Comparison of ENCODE assay signal across 19 cellular contexts in the genomic region with DNA sequence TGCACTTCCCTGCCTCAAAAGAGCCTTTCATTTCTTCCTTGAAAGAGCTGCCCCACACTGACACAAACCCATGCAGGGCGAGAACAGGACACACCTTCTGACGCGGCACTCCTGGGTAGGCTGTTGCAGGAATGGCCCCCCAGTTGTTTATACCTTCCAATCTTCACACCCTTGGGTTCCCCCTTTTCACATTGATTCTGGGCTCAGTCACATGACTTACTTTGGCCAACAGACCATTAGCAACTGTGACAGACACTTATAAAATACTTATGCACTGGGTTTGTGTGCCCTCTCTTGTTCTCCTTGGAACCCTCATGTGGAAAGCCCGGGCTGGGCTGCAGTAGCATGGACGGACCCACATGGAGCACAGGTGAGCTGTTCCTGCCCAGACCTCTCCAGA.
DNase-seq lines count a peak whose midpoint lies in the region; ATAC-seq, FAIRE-seq and TF ChIP-seq lines count a peak whose summit lies in the region.
"Had no signal": no experiment of that assay in that cellular context is flagged by ENCODE, and none has a peak within 500 bp of the region (broad histone marks: within the 10 kb centered on the region; RNA-seq: fewer than 3 reads in every experiment).

No MANE protein-coding gene starts in this region.

- no peaks in the 10 kb centered on the region for H3K9me3 ChIP-seq in CD4-positive, alpha-beta T cell (ENCODE audit: control insufficient read depth, low read length)
- no peaks in the 10 kb centered on the region for H3K9me3 ChIP-seq in K562 (replicated peaks; ENCODE audit: control insufficient read depth, insufficient read depth, low read depth, low read length)
- H3K9me3 ChIP-seq: Caco-2, heart right ventricle, transverse colon had no signal

- H3K4me3 Mint-ChIP-seq in CD14-positive monocyte = no peak overlapping the region
- no peak overlapping the region for H3K4me3 Mint-ChIP-seq in CD4-positive, alpha-beta T cell
- peak overlapping the region; percentile 25 for H3K4me3 Mint-ChIP-seq in T-helper 1 cell treated with Interleukin-12 subunit alpha and Interleukin-12 subunit beta and Interleukin-4 antibody, amounts not matched to agents 30 μg/mL and 1 μg/mL, for 36 hours
- no peak overlapping the region for H3K4me3 Mint-ChIP-seq in Calu3 (ENCODE audit: low read depth, unreplicated experiment)
- H3K4me3 Mint-ChIP-seq: GM23338, memory B cell had no signal

- H3K27ac Mint-ChIP-seq in CD14-positive monocyte = peak overlapping the region; percentile 32 to 87 (median 79)
- peak overlapping the region; percentile 43 for H3K27ac Mint-ChIP-seq in CD4-positive, alpha-beta T cell
- H3K27ac Mint-ChIP-seq in T-helper 1 cell treated with Interleukin-12 subunit alpha and Interleukin-12 subunit beta and Interleukin-4 antibody, amounts not matched to agents 30 μg/mL and 1 μg/mL, for 36 hours = peak overlapping the region; percentile 86
- H3K27ac Mint-ChIP-seq in Calu3 (ENCODE audit: unreplicated experiment) = no peak overlapping the region
- H3K27ac Mint-ChIP-seq: GM23338, memory B cell had no signal

- POLR2A ChIA-PET in CD4-positive, alpha-beta T cell (lab: Charles Lee) = interaction anchor here (0.9 to 1.6 kb wide), 3 partner anchors 11 to 44 kb away, joined by 3 to 5 read pairs (median 5); no protein-coding TSS in a partner anchor
- POLR2A ChIA-PET in K562 (lab: Yijun Ruan, JAX) = interaction anchor here (1.0 to 1.2 kb wide), 2 partner anchors 9 to 15 kb away, joined by 3 read pairs; no protein-coding TSS in a partner anchor

- peaks cover 40% of the 10 kb centered on the region for H4K20me1 ChIP-seq in K562 (replicated peaks; ENCODE audit: control insufficient read depth, insufficient read depth, low read length)

- intact Hi-C loops in CD14-positive monocyte (cut with micrococcal nuclease) (loop anchor here (5.0 to 10.0 kb wide), 3 partner anchors 67 to 133 kb away; a partner anchor contains a TSS), K562 (cut with micrococcal nuclease) (no loop called here), Calu3 (cut with micrococcal nuclease; ENCODE audit: unreplicated experiment) (no loop called here)
- intact Hi-C loops in CD4-positive, alpha-beta T cell (cut with DNase I, micrococcal nuclease) = loop anchor here in 1 of 2 experiments (5.0 kb wide), 1 partner anchor 70 kb away; a partner anchor contains a TSS

- H3K36me3 Mint-ChIP-seq in CD14-positive monocyte (peaks cover 10 to 13% of the 10 kb centered on the region in 2 donors), Calu3 (ENCODE audit: insufficient read depth, unreplicated experiment) (peaks cover 17% of the 10 kb centered on the region)
- H3K36me3 Mint-ChIP-seq in CD4-positive, alpha-beta T cell (ENCODE audit: low read depth) = no peaks in the 10 kb centered on the region
- H3K36me3 Mint-ChIP-seq in T-helper 1 cell treated with Interleukin-12 subunit alpha and Interleukin-12 subunit beta and Interleukin-4 antibody, amounts not matched to agents 30 μg/mL and 1 μg/mL, for 36 hours (ENCODE audit: low read depth) = peaks cover 15% of the 10 kb centered on the region
- H3K36me3 Mint-ChIP-seq: memory B cell had no signal

- in situ Hi-C loops in K562 (cut with MboI) = no loop called here

- no peaks in the 10 kb centered on the region for H3K79me2 ChIP-seq in K562 (ENCODE audit: control insufficient read depth, insufficient read depth, low read length)

- no peak overlapping the region for H3K9ac ChIP-seq in K562 (ENCODE audit: insufficient read depth in 1 of 2, low read depth in 2 of 2, low read length in 2 of 2)

- no peak for TF ChIP-seq EP300 in K562 (IDR thresholded peaks at IDR 0.05; ENCODE audit: low read length)

- no peak overlapping the region for H2AFZ ChIP-seq in K562 (ENCODE audit: low read depth, low read length)
- H2AFZ ChIP-seq: GM23338 had no signal

- H3K9me1 ChIP-seq in K562 (ENCODE audit: control insufficient read depth, insufficient read depth, low read length) = no peaks in the 10 kb centered on the region

- H3K4me1 ChIP-seq in K562 (replicated peaks in 1 of 2; ENCODE audit: control insufficient read depth in 2 of 2, insufficient read depth in 2 of 2, low read length in 2 of 2) = no peaks in the 10 kb centered on the region; a peak in 1 of 5 replicates

- H3K27me3 Mint-ChIP-seq in CD14-positive monocyte (ENCODE audit: low read depth in 3 of 3) (no peaks in the 10 kb centered on the region), Calu3 (ENCODE audit: unreplicated experiment) (no peaks in the 10 kb centered on the region)
- no peaks in the 10 kb centered on the region for H3K27me3 Mint-ChIP-seq in CD4-positive, alpha-beta T cell
- no peaks in the 10 kb centered on the region for H3K27me3 Mint-ChIP-seq in T-helper 1 cell treated with Interleukin-12 subunit alpha and Interleukin-12 subunit beta and Interleukin-4 antibody, amounts not matched to agents 30 μg/mL and 1 μg/mL, for 36 hours (ENCODE audit: low read depth)
- H3K27me3 Mint-ChIP-seq: memory B cell had no signal

- no peak for TF ChIP-seq POLR2A in K562 (conservative IDR thresholded peaks at IDR 0.05)

- H3K27ac ChIP-seq in CD4-positive, alpha-beta T cell (ENCODE audit: low read depth, low read length) = no peak overlapping the region
- no peak overlapping the region for H3K27ac ChIP-seq in K562 (ENCODE audit: extremely low read depth, low read depth, low read length)
- H3K27ac ChIP-seq: transverse colon had no signal

- H3K27me3 ChIP-seq in CD4-positive, alpha-beta T cell (ENCODE audit: control insufficient read depth, insufficient read depth, low read length) = no peaks in the 10 kb centered on the region
- peaks cover 2 to 42% of the 10 kb centered on the region in 2 experiments; a peak in 4 of 5 replicates for H3K27me3 ChIP-seq in K562 (ENCODE audit: control insufficient read depth in 2 of 2, insufficient read depth in 2 of 2, low read length in 2 of 2)
- H3K27me3 ChIP-seq: heart right ventricle, transverse colon had no signal

- H3K4me1 Mint-ChIP-seq in CD14-positive monocyte (peaks cover 48% of the 10 kb centered on the region), Calu3 (ENCODE audit: low read depth, unreplicated experiment) (peaks cover 47% of the 10 kb centered on the region)
- H3K4me1 Mint-ChIP-seq in CD4-positive, alpha-beta T cell (ENCODE audit: low read depth) = peaks cover 73% of the 10 kb centered on the region
- peaks cover 61% of the 10 kb centered on the region for H3K4me1 Mint-ChIP-seq in T-helper 1 cell treated with Interleukin-12 subunit alpha and Interleukin-12 subunit beta and Interleukin-4 antibody, amounts not matched to agents 30 μg/mL and 1 μg/mL, for 36 hours (ENCODE audit: low read depth)

- H3K9me3 Mint-ChIP-seq in CD14-positive monocyte (no peaks in the 10 kb centered on the region), Calu3 (ENCODE audit: low read depth, unreplicated experiment) (no peaks in the 10 kb centered on the region)
- H3K9me3 Mint-ChIP-seq in CD4-positive, alpha-beta T cell = no peaks in the 10 kb centered on the region
- peaks cover 5% of the 10 kb centered on the region for H3K9me3 Mint-ChIP-seq in T-helper 1 cell treated with Interleukin-12 subunit alpha and Interleukin-12 subunit beta and Interleukin-4 antibody, amounts not matched to agents 30 μg/mL and 1 μg/mL, for 36 hours
- H3K9me3 Mint-ChIP-seq: GM23338, memory B cell had no signal

- CTCF ChIA-PET in CD4-positive, alpha-beta T cell (lab: Charles Lee) = no interaction called here
- CTCF ChIA-PET in K562 (lab: Yijun Ruan, JAX; ENCODE audit: low intra/inter-chr PET ratio) (no interaction called here), Calu3 (lab: Charles Lee) (interaction anchor here (1.1 kb wide), 1 partner anchor 37 kb away, joined by 3 read pairs; no protein-coding TSS in a partner anchor)

- no peak for TF ChIP-seq RAD21 in K562 (CRISPR knock-in tag; conservative IDR thresholded peaks at IDR 0.05 in 1 of 2, IDR thresholded peaks at IDR 0.05 in 1 of 2)

- WGBS in K562 (ENCODE audit: insufficient coverage, low coverage, missing lambda C conversion rate) = 33% methylated on average over 5 of the region's 5 CpGs

- no peaks in the 10 kb centered on the region for H3K36me3 ChIP-seq in K562 (ENCODE audit: control insufficient read depth, insufficient read depth, low read length)
- H3K36me3 ChIP-seq: heart right ventricle, transverse colon had no signal

- TF ChIP-seq CTCF in CD14-positive monocyte (IDR thresholded peaks at IDR 0.05) (no peak), K562 (IDR thresholded peaks at IDR 0.05 in 2 of 3, conservative IDR thresholded peaks at IDR 0.05 in 1 of 3; ENCODE audit: insufficient read depth in 2 of 3, low read depth in 1 of 3, low read length in 3 of 3) (no peak), Calu3 (IDR thresholded peaks at IDR 0.05; ENCODE audit: unreplicated experiment) (no peak)
- no peak for TF ChIP-seq CTCF in CD4-positive, alpha-beta T cell (IDR thresholded peaks at IDR 0.05)

- no peak for ATAC-seq in CD4-positive, alpha-beta T cell (ENCODE audit: poor library complexity)
- ATAC-seq in K562 = no peak
- ATAC-seq in HG02759 (IDR thresholded peaks at IDR 0.05; ENCODE audit: unreplicated experiment) = no peak
- ATAC-seq: GM23338, heart right ventricle had no signal

- H3K4me3 ChIP-seq in K562 = no peak overlapping the region
- H3K4me3 ChIP-seq: GM23338, heart right ventricle, transverse colon had no signal

- BruUV-seq in K562 (replicated peaks; lab: Mats Ljungman, UMichigan) (no TSS peak), Calu3 (replicated peaks; lab: Mats Ljungman, UMichigan) (no TSS peak)

- DNase-seq in CD14-positive monocyte (ENCODE audit: low spot score) (no peak), K562 (ENCODE audit: extremely low read depth in 1 of 4, low spot score in 3 of 4) (no peak), NCI-H1694 treated with DMSO at 0.1 percent for 48 hours (lab: John Stamatoyannopoulos, UW) (no peak), Calu3 (no peak)
- no peak for DNase-seq in CD4-positive, alpha-beta T cell
- DNase-seq: activated effector memory CD4-positive, alpha-beta T cell treated with anti-CD3 and anti-CD28 coated beads, Interleukin-2, amount 50 U/mL, for 16 hours; Caco-2; erythroblast; foreskin fibroblast; heart right ventricle; left colon; NCI-H510A treated with DMSO at 0.1 percent for 48 hours; occipital lobe; stimulated activated CD4-positive, alpha-beta T cell treated with anti-CD3 and anti-CD28 coated beads, Interleukin-4, amount 100 ng/mL, for 1 hour; transverse colon had no signal

- no peak overlapping the region for H3K4me2 ChIP-seq in K562 (ENCODE audit: insufficient read depth, low read length)
- H3K4me2 ChIP-seq: GM23338 had no signal

- FAIRE-seq in K562 (lab: Jason Lieb, UNC) = no peak

TF ChIP-seq in K562, 482 proteins besides CTCF, POLR2A, EP300 and RAD21 (continues in another document):
- no peak for TF ChIP-seq ZNF830 (CRISPR knock-in tag; IDR thresholded peaks at IDR 0.05)

Comparison
In these comparisons a context has a peak if more than half of its experiments do, and no peak if none do; other contexts are left out.
1. intact Hi-C loops: an anchor here in CD14-positive monocyte (5.0 to 10.0 kb wide); none called in K562 and Calu3.